10 cellular contexts compared by ENCODE assay signal in the genomic region with DNA sequence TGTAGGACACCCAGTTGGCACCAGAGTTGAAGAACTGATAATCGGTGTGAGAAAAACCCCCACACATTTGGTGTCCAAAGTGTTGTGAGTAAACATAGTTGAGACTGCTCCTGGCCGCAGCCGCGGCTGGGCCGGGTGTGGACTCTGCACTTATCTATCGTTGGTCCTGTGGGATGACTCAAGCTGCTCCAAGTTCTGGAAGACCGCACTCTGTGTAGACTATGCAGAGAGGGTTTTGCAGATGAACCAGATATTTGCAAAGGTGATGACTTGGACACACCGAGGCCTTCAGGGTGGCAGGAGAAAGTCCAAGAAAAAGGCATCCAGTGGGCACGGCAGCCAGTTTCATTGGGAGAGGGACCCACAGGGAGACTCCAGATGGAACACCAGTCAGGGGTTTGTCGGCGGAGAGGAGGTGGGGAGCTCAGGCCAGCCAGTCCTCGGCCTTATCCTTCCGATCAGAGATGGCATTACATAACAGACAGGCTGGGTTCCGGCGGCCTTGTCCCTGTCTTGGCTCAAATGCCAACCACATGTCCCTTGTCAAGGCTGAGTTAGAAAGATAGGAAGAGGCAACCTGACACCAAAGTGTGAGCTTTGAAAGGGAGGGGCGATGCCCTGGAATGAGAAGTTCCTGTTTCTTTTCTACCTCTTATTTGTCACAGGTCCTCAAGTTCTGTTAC. TPM values are rescaled to one million over a fixed set of nuclear protein-coding genes. Genes with fewer than 3 reads are reported as not detected.
DNase-seq lines count a peak whose midpoint lies in the region; ATAC-seq and TF ChIP-seq lines count a peak whose summit lies in the region.
"Had no signal": no experiment of that assay in that cellular context is flagged by ENCODE, and none has a peak within 500 bp of the region (broad histone marks: within the 10 kb centered on the region; RNA-seq: fewer than 3 reads in every experiment).

No MANE protein-coding gene starts in this region.

- H3K4me3 ChIP-seq in SJSA1 (no peak overlapping the region; the same call in 1 of the 2 replicates), gastroesophageal sphincter (no peak overlapping the region), testis (no peak overlapping the region)

- in situ Hi-C loops in GM13977 (cut with MboI; ENCODE audit: low pct_unique_long_range_greater_than_20kb, low sequenced_read_pairs, unreplicated experiment), result no loop called here

- 74 to 76% methylated on average over 5 to 11 of the region's 16 CpGs for WGBS in gastroesophageal sphincter (ENCODE audit: low coverage in 1 of 2), 2 donors
- 46 to 47% methylated on average over 15 to 16 of the region's 16 CpGs for WGBS in testis, 2 donors

- H3K9me3 ChIP-seq in SJSA1 (replicated peaks) (no peaks in the 10 kb centered on the region), gastroesophageal sphincter (no peaks in the 10 kb centered on the region), testis (no peaks in the 10 kb centered on the region)

- no peak for TF ChIP-seq POLR2A in gastroesophageal sphincter (IDR thresholded peaks at IDR 0.05)
- no peak for TF ChIP-seq POLR2A in testis (IDR thresholded peaks at IDR 0.05)

- H3K4me1 ChIP-seq in SJSA1 (replicated peaks) (peaks cover 20% of the 10 kb centered on the region), gastroesophageal sphincter (peaks cover 0 to 40% (median 8%) of the 10 kb centered on the region in 3 donors), testis (peaks cover 15% of the 10 kb centered on the region)

- TF ChIP-seq EP300 in gastroesophageal sphincter (IDR thresholded peaks at IDR 0.05), result no peak

- no peak overlapping the region for H3K27ac Mint-ChIP-seq in activated CD4-positive, alpha-beta T cell treated with anti-CD3 and anti-CD28 coated beads for 36 hours

- TF ChIP-seq CTCF in GM13977 (IDR thresholded peaks at IDR 0.05; ENCODE audit: extremely low read depth, insufficient read depth, missing control alignments), result no peak
- TF ChIP-seq CTCF in gastroesophageal sphincter (IDR thresholded peaks at IDR 0.05), result no peak
- no peak for TF ChIP-seq CTCF in testis (IDR thresholded peaks at IDR 0.05)

- H3K27me3 ChIP-seq in SJSA1 (replicated peaks) (no peaks in the 10 kb centered on the region), gastroesophageal sphincter (no peaks in the 10 kb centered on the region), testis (no peaks in the 10 kb centered on the region)

- H3K36me3 ChIP-seq in SJSA1, result no peaks in the 10 kb centered on the region
- no peaks in the 10 kb centered on the region for H3K36me3 ChIP-seq in gastroesophageal sphincter
- H3K36me3 ChIP-seq in testis (ENCODE audit: low read depth, missing control alignments), result no peaks in the 10 kb centered on the region

- H3K36me3 Mint-ChIP-seq in activated CD4-positive, alpha-beta T cell treated with anti-CD3 and anti-CD28 coated beads for 36 hours (ENCODE audit: low read depth), result no peaks in the 10 kb centered on the region

- intact Hi-C loops in sciatic nerve (cut with DNase I) (no loop called here), left colon (cut with DNase I, micrococcal nuclease) (no loop called here), testis (cut with DNase I; ENCODE audit: low total_unique reads) (no loop called here)
- intact Hi-C loops in activated CD4-positive, alpha-beta T cell treated with anti-CD3 and anti-CD28 coated beads for 36 hours (cut with DNase I, micrococcal nuclease), result no loop called here

- H3K4me3 Mint-ChIP-seq in activated CD4-positive, alpha-beta T cell treated with anti-CD3 and anti-CD28 coated beads for 36 hours, result no peak overlapping the region

- H3K27me3 Mint-ChIP-seq in activated CD4-positive, alpha-beta T cell treated with anti-CD3 and anti-CD28 coated beads for 36 hours, result peaks cover 3% of the 10 kb centered on the region

- ATAC-seq in gastroesophageal sphincter (peak; percentile 54), sciatic nerve (peak; percentile 72), left colon (no peak)
- ATAC-seq in activated CD4-positive, alpha-beta T cell treated with anti-CD3 and anti-CD28 coated beads for 36 hours, result no peak

- no peaks in the 10 kb centered on the region for H3K9me3 Mint-ChIP-seq in activated CD4-positive, alpha-beta T cell treated with anti-CD3 and anti-CD28 coated beads for 36 hours (ENCODE audit: low read depth)

- POLR2A ChIA-PET in activated CD4-positive, alpha-beta T cell treated with anti-CD3 and anti-CD28 coated beads for 36 hours (lab: Charles Lee), result interaction anchor here (0.6 kb wide), 1 partner anchor 33 kb away, joined by 3 read pairs; no protein-coding TSS in a partner anchor

- DNase-seq in GM13977 (ENCODE audit: low spot score) (peak; percentile 16), SJSA1 (ENCODE audit: low read depth in 1 of 2, low spot score in 2 of 2) (peak in 1 of 2 experiments; percentile 76), sciatic nerve (ENCODE audit: low spot score) (no peak), left colon (no peak), testis (no peak), anterior cingulate cortex (lab: John Stamatoyannopoulos, UW) (no peak)
- no peak for DNase-seq in activated CD4-positive, alpha-beta T cell treated with anti-CD3 and anti-CD28 coated beads for 36 hours
- DNase-seq: activated T-cell treated with anti-CD3 and anti-CD28 coated beads for 4 hours, MM.1S had no signal

- H3K27ac ChIP-seq in SJSA1 (peak overlapping the region; percentile 72), gastroesophageal sphincter (peak overlapping the region in 2 of 4 donors; percentile 42 to 80), testis (peak overlapping the region in 1 of 2 donors; percentile 62)

- CTCF ChIA-PET in activated CD4-positive, alpha-beta T cell treated with anti-CD3 and anti-CD28 coated beads for 36 hours (lab: Charles Lee), result interaction anchor here (0.6 to 1.4 kb wide), 3 partner anchors 23 to 175 kb away, joined by 3 to 5 read pairs (median 3); no protein-coding TSS in a partner anchor

- H3K4me1 Mint-ChIP-seq in activated CD4-positive, alpha-beta T cell treated with anti-CD3 and anti-CD28 coated beads for 36 hours, result peaks cover 22% of the 10 kb centered on the region

RNA-seq across cellular contexts. Expression of a gene that starts 21.1 kb away (rescaled TPM):
- 9.3 and 17.1 TPM in 2 replicates for total RNA-seq in SJSA1 (2014; rRNA removed; shearing (Covaris generic))
- total RNA-seq in gastroesophageal sphincter (10 to 100 TPM; 15.6 to 38.9 (median 18.7) TPM), sciatic nerve (60.9 TPM), left colon (10 to 100 TPM; 13.5 to 17.7 TPM), testis (10 to 100 TPM; 13.2 to 17.4 TPM)
- total RNA-seq in activated CD4-positive, alpha-beta T cell treated with anti-CD3 and anti-CD28 coated beads for 36 hours, result 1 to 10 TPM; 6.8 to 7.3 TPM
- polyA plus RNA-seq in testis (ENCODE audit: insufficient read depth, low read depth, low replicate concordance), result 8.6 TPM

RNA-seq across cellular contexts. Expression of a gene that starts 53.6 kb away (rescaled TPM):
- total RNA-seq in SJSA1 (2014; rRNA removed; shearing (Covaris generic)), result 2.2 and 5.1 TPM in 2 replicates
- total RNA-seq in gastroesophageal sphincter (1 to 10 TPM; 2.9 to 8.2 (median 7.2) TPM), sciatic nerve (10.0 TPM), left colon (1 to 10 TPM; 5.1 to 7.8 TPM), testis (10 to 100 TPM; 18.8 to 21.4 TPM)
- total RNA-seq in activated CD4-positive, alpha-beta T cell treated with anti-CD3 and anti-CD28 coated beads for 36 hours, result 10 to 100 TPM; 11.8 to 13.0 TPM
- polyA plus RNA-seq in testis (ENCODE audit: insufficient read depth, low read depth, low replicate concordance), result 8.2 TPM

Comparison
In these comparisons a context has a peak if more than half of its experiments do, and no peak if none do; other contexts are left out.
1. ATAC-seq: peak in gastroesophageal sphincter (single experiment) and sciatic nerve (single experiment); none in left colon (single experiment) and activated CD4-positive, alpha-beta T cell treated with anti-CD3 and anti-CD28 coated beads for 36 hours (single experiment).